ENCODE assay signal across 8 cellular contexts in the genomic region with DNA sequence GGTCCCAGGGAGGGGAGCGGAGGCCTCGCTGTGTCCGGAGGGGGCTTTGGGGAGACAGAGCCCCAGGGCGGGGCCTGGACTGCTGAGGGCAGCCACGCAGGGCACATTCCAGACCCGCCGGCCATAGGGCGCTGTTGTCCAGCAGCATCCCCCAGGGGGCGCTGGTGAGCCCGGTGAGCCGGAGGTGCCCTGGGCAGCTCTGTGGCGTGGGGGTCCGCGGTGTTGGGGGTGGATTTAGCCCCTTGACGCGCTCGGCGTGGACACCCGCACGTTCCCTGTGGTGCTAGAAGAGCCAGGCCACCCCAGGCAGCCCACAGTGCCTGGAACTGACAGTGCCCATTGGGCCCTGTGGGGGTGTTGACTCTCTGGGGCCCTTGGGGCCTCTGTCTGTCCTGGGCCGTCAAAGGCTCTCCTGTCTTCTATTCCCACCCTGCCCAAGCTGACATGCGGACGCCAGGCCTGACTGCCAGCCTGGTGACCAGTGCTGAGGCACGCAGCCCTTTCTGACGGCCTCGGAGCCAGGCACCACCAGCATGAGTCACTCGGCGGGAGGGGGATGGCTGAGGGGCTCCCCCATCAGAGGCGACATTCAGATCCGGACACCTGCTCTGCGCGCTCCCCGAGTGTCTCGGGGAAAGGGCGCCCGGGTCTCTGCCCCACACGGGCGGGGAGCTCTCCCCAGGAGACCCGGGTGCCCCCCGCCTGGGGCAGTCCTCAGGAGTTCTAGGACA. TPM values are rescaled to one million over a fixed set of nuclear protein-coding genes. Genes with fewer than 3 reads are reported as not detected.
A peak's percentile ranks its signal among the peaks of the same experiment; 100 is the strongest.
DNase-seq lines count a peak whose midpoint lies in the region; ATAC-seq, FAIRE-seq and TF ChIP-seq lines count a peak whose summit lies in the region.

No MANE protein-coding gene starts in this region.

- H3K4me1 Mint-ChIP-seq in Caco-2 (ENCODE audit: low read depth, unreplicated experiment) = no peaks in the 10 kb centered on the region
- peaks cover 10 to 22% of the 10 kb centered on the region in 2 donors for H3K4me1 Mint-ChIP-seq in stimulated activated naive B cell treated with anti-CD40 and anti-IgM and Interleukin-4, amounts not matched to agents 10 μg/mL and 1 μg/mL and 100 μg/mL, for 72 hours

- BruUV-seq in Caco-2 (replicated peaks; lab: Mats Ljungman, UMichigan) = no TSS peak

- peak; percentile 29 to 32 for ATAC-seq in stimulated activated naive B cell treated with anti-CD40 and anti-IgM and Interleukin-4, amounts not matched to agents 10 μg/mL and 1 μg/mL and 100 μg/mL, for 72 hours (replicated peaks)
- no peak for ATAC-seq in HG03469 (IDR thresholded peaks at IDR 0.05; ENCODE audit: unreplicated experiment)

- peak overlapping the region; percentile 21 for H3K9ac ChIP-seq in NT2/D1 (ENCODE audit: insufficient read length, low read depth)
- no peak overlapping the region for H3K9ac ChIP-seq in kidney (ENCODE audit: low read length in 2 of 2)

- no peak overlapping the region for H3K4me3 Mint-ChIP-seq in Caco-2 (ENCODE audit: unreplicated experiment)
- H3K4me3 Mint-ChIP-seq in stimulated activated naive B cell treated with anti-CD40 and anti-IgM and Interleukin-4, amounts not matched to agents 10 μg/mL and 1 μg/mL and 100 μg/mL, for 72 hours = no peak overlapping the region

- H3K36me3 Mint-ChIP-seq in Caco-2 (ENCODE audit: insufficient read depth, unreplicated experiment) = peaks cover 37% of the 10 kb centered on the region
- peaks cover 24% of the 10 kb centered on the region in 2 donors for H3K36me3 Mint-ChIP-seq in stimulated activated naive B cell treated with anti-CD40 and anti-IgM and Interleukin-4, amounts not matched to agents 10 μg/mL and 1 μg/mL and 100 μg/mL, for 72 hours

- H3K27me3 ChIP-seq in Caco-2 (replicated peaks; ENCODE audit: control insufficient read depth, insufficient read depth, low read length) (no peaks in the 10 kb centered on the region; the same call in 1 of the 2 replicates), NT2/D1 (ENCODE audit: insufficient read depth, insufficient read length) (no peaks in the 10 kb centered on the region), ascending aorta (no peaks in the 10 kb centered on the region)

- no peaks in the 10 kb centered on the region for H3K36me3 ChIP-seq in Caco-2 (ENCODE audit: control insufficient read depth, insufficient read depth, low read length)
- peaks cover 37% of the 10 kb centered on the region for H3K36me3 ChIP-seq in NT2/D1 (ENCODE audit: insufficient read depth, insufficient read length, low read length)
- peaks cover 7 to 23% of the 10 kb centered on the region in 2 donors for H3K36me3 ChIP-seq in ascending aorta
- H3K36me3 ChIP-seq in kidney (ENCODE audit: control insufficient read depth in 1 of 2, insufficient read depth in 2 of 2, low read length in 2 of 2) = peaks cover 0 to 2% of the 10 kb centered on the region in 2 donors

- DNase-seq in Caco-2 (peak in 1 of 2 experiments; percentile 47), NT2/D1 (ENCODE audit: low read depth, low spot score) (no peak), ascending aorta (ENCODE audit: low spot score in 2 of 2) (no peak), kidney (peak; percentile 74), SW 1271 (lab: John Stamatoyannopoulos, UW) (no peak), H4 (ENCODE audit: low spot score) (no peak)
- no peak for DNase-seq in stimulated activated naive B cell treated with anti-CD40 and anti-IgM and Interleukin-4, amounts not matched to agents 10 μg/mL and 1 μg/mL and 100 μg/mL, for 72 hours

- H3K9me3 Mint-ChIP-seq in Caco-2 (ENCODE audit: unreplicated experiment) = no peaks in the 10 kb centered on the region
- H3K9me3 Mint-ChIP-seq in stimulated activated naive B cell treated with anti-CD40 and anti-IgM and Interleukin-4, amounts not matched to agents 10 μg/mL and 1 μg/mL and 100 μg/mL, for 72 hours = peaks cover 0 to 2% of the 10 kb centered on the region in 2 donors

- H3K9me3 ChIP-seq in Caco-2 = no peaks in the 10 kb centered on the region
- no peaks in the 10 kb centered on the region for H3K9me3 ChIP-seq in NT2/D1 (ENCODE audit: insufficient read depth, low read length)
- no peaks in the 10 kb centered on the region for H3K9me3 ChIP-seq in ascending aorta
- no peaks in the 10 kb centered on the region for H3K9me3 ChIP-seq in kidney (ENCODE audit: control insufficient read depth in 1 of 2, low read length in 2 of 2)

- H3K27me3 Mint-ChIP-seq in Caco-2 (ENCODE audit: insufficient read depth, unreplicated experiment) = no peaks in the 10 kb centered on the region
- peaks cover 17 to 24% of the 10 kb centered on the region in 2 donors for H3K27me3 Mint-ChIP-seq in stimulated activated naive B cell treated with anti-CD40 and anti-IgM and Interleukin-4, amounts not matched to agents 10 μg/mL and 1 μg/mL and 100 μg/mL, for 72 hours

- H3K4me3 ChIP-seq in Caco-2 (ENCODE audit: low read depth, low read length) (no peak overlapping the region), NT2/D1 (ENCODE audit: insufficient read length, low read depth) (no peak overlapping the region), ascending aorta (no peak overlapping the region), kidney (ENCODE audit: low read length in 2 of 2) (no peak overlapping the region)

- peaks cover 14% of the 10 kb centered on the region for H3K4me1 ChIP-seq in Caco-2
- H3K4me1 ChIP-seq in NT2/D1 (ENCODE audit: insufficient read depth, insufficient read length) = peaks cover 15% of the 10 kb centered on the region
- H3K4me1 ChIP-seq in ascending aorta = peaks cover 10 to 29% of the 10 kb centered on the region in 2 donors
- H3K4me1 ChIP-seq in kidney (ENCODE audit: control insufficient read depth in 1 of 2, insufficient read depth in 1 of 2, low read depth in 1 of 2, low read length in 2 of 2) = peaks cover 4 to 16% of the 10 kb centered on the region in 2 donors

- no peak overlapping the region for H3K27ac ChIP-seq in ascending aorta
- no peak overlapping the region for H3K27ac ChIP-seq in kidney (ENCODE audit: low read depth in 2 of 2, low read length in 2 of 2)

- no peak for FAIRE-seq in kidney (lab: Jason Lieb, UNC)

- intact Hi-C loops in Caco-2 (cut with micrococcal nuclease; ENCODE audit: unreplicated experiment) (no loop called here), ascending aorta (cut with DNase I) (loop anchor here (10.0 kb wide), 1 partner anchor 54 kb away; the partner anchor contains the start of gene CEP72), kidney (cut with DNase I) (loop anchor here (10.0 kb wide), 1 partner anchor 236 kb away; no protein-coding TSS in a partner anchor)

- no peak overlapping the region for H3K27ac Mint-ChIP-seq in Caco-2 (ENCODE audit: unreplicated experiment)
- no peak overlapping the region for H3K27ac Mint-ChIP-seq in stimulated activated naive B cell treated with anti-CD40 and anti-IgM and Interleukin-4, amounts not matched to agents 10 μg/mL and 1 μg/mL and 100 μg/mL, for 72 hours

- TF ChIP-seq CTCF in Caco-2 (IDR thresholded peaks at IDR 0.05; ENCODE audit: insufficient read depth in 1 of 2, low read depth in 1 of 2, low read length in 1 of 2, severe bottlenecking in 1 of 2, unreplicated experiment in 1 of 2) = peak; percentile 47 to 60
- peak; percentile 32 to 62 (median 60) for TF ChIP-seq CTCF in ascending aorta (IDR thresholded peaks at IDR 0.05)
- peak; percentile 25 for TF ChIP-seq CTCF in kidney (IDR thresholded peaks at IDR 0.05; ENCODE audit: borderline replicate concordance, extremely low read depth, insufficient read depth)

- POLR2A ChIA-PET in Caco-2 (lab: Charles Lee) = no interaction called here

- CTCF ChIA-PET in Caco-2 (lab: Charles Lee) = no interaction called here

RNA-seq across cellular contexts. Expression of gene TPPP, which starts 23.9 kb away (rescaled TPM):
- 0.18 and 0.28 TPM in 2 replicates for total RNA-seq in Caco-2 (2022)
- total RNA-seq in ascending aorta = 13.8 TPM
- 6.9 TPM for total RNA-seq in kidney
- polyA plus RNA-seq in kidney (ENCODE audit: insufficient read depth, low read depth, low replicate concordance) = 5.8 TPM
- 0.85 and 0.90 TPM in 2 replicates for total RNA-seq in H4 (2014; rRNA removed; shearing (Covaris generic))

RNA-seq across cellular contexts. Expression of gene CEP72, which starts 57.1 kb away (rescaled TPM):
- total RNA-seq in Caco-2 (2022) (36.6 and 38.7 TPM in 2 replicates), ascending aorta (0.32 TPM), kidney (7.8 TPM)
- polyA plus RNA-seq in kidney (ENCODE audit: insufficient read depth, low read depth, low replicate concordance) = 1.1 TPM
- 4.8 TPM in 2 replicates for total RNA-seq in H4 (2014; rRNA removed; shearing (Covaris generic))
